ENCODE assay signal across 8 cellular contexts in the genomic region with DNA sequence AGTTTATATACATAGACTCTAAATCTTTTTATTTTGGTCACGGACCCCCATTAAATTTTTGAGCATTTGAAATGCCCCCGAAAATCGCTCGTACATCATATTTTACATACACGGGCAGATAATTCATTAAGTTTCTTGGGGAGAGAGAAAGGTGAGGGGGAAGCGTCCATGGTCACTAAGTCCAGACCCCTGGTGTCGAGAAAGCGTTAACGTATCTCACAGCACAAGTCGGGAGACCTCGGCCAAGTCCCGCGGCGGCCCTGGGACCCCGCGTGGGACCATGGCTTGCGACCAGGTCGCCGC. TPM values are rescaled to one million over a fixed set of nuclear protein-coding genes. Genes with fewer than 3 reads are reported as not detected.
DNase-seq lines count a peak whose midpoint lies in the region; ATAC-seq and TF ChIP-seq lines count a peak whose summit lies in the region.

No MANE protein-coding gene starts in this region.

- peaks cover 10% of the 10 kb centered on the region for H3K36me3 Mint-ChIP-seq in CD8-positive, alpha-beta T cell

- H3K9me3 Mint-ChIP-seq in CD8-positive, alpha-beta T cell: no peaks in the 10 kb centered on the region

- peaks cover 50% of the 10 kb centered on the region for H3K4me1 Mint-ChIP-seq in CD8-positive, alpha-beta T cell (ENCODE audit: low read depth)

- H3K27ac Mint-ChIP-seq in CD8-positive, alpha-beta T cell: peak overlapping the region; percentile 98

- peak overlapping the region; percentile 91 for H2AFZ ChIP-seq in MM.1S (ENCODE audit: low read length)
- H2AFZ ChIP-seq in neuron (ENCODE audit: low read depth, low read length): peak overlapping the region; percentile 51

- no peaks in the 10 kb centered on the region for H3K36me3 ChIP-seq in CD8-positive, alpha-beta T cell (ENCODE audit: insufficient read depth, low read length)
- H3K36me3 ChIP-seq in MM.1S (replicated peaks; ENCODE audit: insufficient read depth, low read length) (no peaks in the 10 kb centered on the region), ectodermal cell (ENCODE audit: control insufficient read depth, insufficient read depth, low read length) (no peaks in the 10 kb centered on the region), neuron (ENCODE audit: insufficient read depth, low read length) (no peaks in the 10 kb centered on the region)

- H3K79me2 ChIP-seq in MM.1S (ENCODE audit: low read length): peaks cover 51% of the 10 kb centered on the region

- no peaks in the 10 kb centered on the region for H3K9me3 ChIP-seq in CD8-positive, alpha-beta T cell (ENCODE audit: low read length)
- no peaks in the 10 kb centered on the region for H3K9me3 ChIP-seq in MM.1S (replicated peaks; ENCODE audit: insufficient read depth, low read length)
- no peaks in the 10 kb centered on the region for H3K9me3 ChIP-seq in ectodermal cell (ENCODE audit: control insufficient read depth, low read length)
- no peaks in the 10 kb centered on the region for H3K9me3 ChIP-seq in neuron (ENCODE audit: low read length)

- no peaks in the 10 kb centered on the region for H4K20me1 ChIP-seq in MM.1S (ENCODE audit: insufficient read depth, low read length)

- POLR2A ChIA-PET in CD8-positive, alpha-beta T cell (lab: Charles Lee): interaction anchor here (1.0 to 2.7 kb wide), 5 partner anchors 47 to 436 kb away, joined by 3 to 15 read pairs (median 8); partner anchors contain the start of genes HSDL2, KIAA1958, SUSD1 and UGCG

- H3K4me2 ChIP-seq in MM.1S (ENCODE audit: low read depth, low read length): peak overlapping the region; percentile 72

- H3K27me3 ChIP-seq in CD8-positive, alpha-beta T cell (ENCODE audit: insufficient read depth, low read length): no peaks in the 10 kb centered on the region
- H3K27me3 ChIP-seq in MM.1S (replicated peaks; ENCODE audit: insufficient read depth, low read length) (no peaks in the 10 kb centered on the region), ectodermal cell (ENCODE audit: control insufficient read depth, insufficient read depth, low read length, poor library complexity, severe bottlenecking) (no peaks in the 10 kb centered on the region), neuron (ENCODE audit: insufficient read depth, low read length) (no peaks in the 10 kb centered on the region)

- no peaks in the 10 kb centered on the region for H3K27me3 Mint-ChIP-seq in CD8-positive, alpha-beta T cell (ENCODE audit: low read depth)

- peak overlapping the region; percentile 91 for H3K4me3 ChIP-seq in CD8-positive, alpha-beta T cell (ENCODE audit: low read depth, low read length)
- H3K4me3 ChIP-seq in MM.1S (ENCODE audit: low read length) (peak overlapping the region; percentile 80), ectodermal cell (ENCODE audit: insufficient read depth, low read depth, low read length) (peak overlapping the region; percentile 80), neuron (ENCODE audit: low read length) (peak overlapping the region; percentile 99)

- peak overlapping the region; percentile 88 for H3K27ac ChIP-seq in CD8-positive, alpha-beta T cell (ENCODE audit: low read depth, low read length)
- H3K27ac ChIP-seq in MM.1S (ENCODE audit: low read length): peak overlapping the region; percentile 81; the same call in 1 of the 2 replicates
- H3K27ac ChIP-seq in ectodermal cell (ENCODE audit: insufficient read depth, low read depth, low read length, poor library complexity, severe bottlenecking): peak overlapping the region; percentile 94

- CTCF ChIA-PET in CD8-positive, alpha-beta T cell (lab: Charles Lee): interaction anchor here (0.5 to 1.8 kb wide), 2 partner anchors 239 to 667 kb away, joined by 4 to 5 read pairs; no protein-coding TSS in a partner anchor

- peaks cover 36% of the 10 kb centered on the region for H3K4me1 ChIP-seq in CD8-positive, alpha-beta T cell (ENCODE audit: insufficient read depth, low read length)
- peaks cover 9% of the 10 kb centered on the region for H3K4me1 ChIP-seq in MM.1S (ENCODE audit: low read length)
- H3K4me1 ChIP-seq in ectodermal cell (ENCODE audit: control insufficient read depth, insufficient read depth, low read length): no peaks in the 10 kb centered on the region
- H3K4me1 ChIP-seq in neuron (ENCODE audit: insufficient read depth, low read length): peaks cover 16% of the 10 kb centered on the region

- DNase-seq in CD8-positive, alpha-beta T cell: no peak
- no peak for DNase-seq in MM.1S
- no peak for DNase-seq in GM19238 (ENCODE audit: insufficient read length, low spot score)

- WGBS in ectodermal cell, 2 experiments: 0% methylated on average over 15 to 19 of the region's 19 CpGs

- no peak for TF ChIP-seq CTCF in CD8-positive, alpha-beta T cell (IDR thresholded peaks at IDR 0.05)
- TF ChIP-seq CTCF in MM.1S (IDR thresholded peaks at IDR 0.05; ENCODE audit: low read length): no peak

- peak overlapping the region; percentile 86 for H3K9ac ChIP-seq in MM.1S (ENCODE audit: low read length)

- ATAC-seq in CD8-positive, alpha-beta T cell: no peak
- ATAC-seq in HG03095 (IDR thresholded peaks at IDR 0.05; ENCODE audit: unreplicated experiment) (no peak), HG03354 (IDR thresholded peaks at IDR 0.05; ENCODE audit: poor library complexity, severe bottlenecking, unreplicated experiment) (no peak), HG03175 (IDR thresholded peaks at IDR 0.05; ENCODE audit: unreplicated experiment) (no peak)

- no peaks in the 10 kb centered on the region for H3K9me2 ChIP-seq in MM.1S (replicated peaks; ENCODE audit: insufficient read depth, low read length)

- intact Hi-C loops in CD8-positive, alpha-beta T cell (cut with DNase I, micrococcal nuclease): loop anchor here (2.0 to 10.0 kb wide), 14 partner anchors 18 to 1010 kb away; partner anchors contain the start of genes KIAA1958 (in 2 of the 2), DNAJC25 (in 1 of the 2), FKBP15 (in 1 of the 2) and GNG10 (in 1 of the 2)

- H3F3A ChIP-seq in MM.1S (ENCODE audit: insufficient read depth, low read length): peaks cover 17% of the 10 kb centered on the region

- H3K4me3 Mint-ChIP-seq in CD8-positive, alpha-beta T cell: peak overlapping the region; percentile 98

RNA-seq across cellular contexts. Expression of gene PTBP3, which starts 0.8 kb away (rescaled TPM):
- 100 to 1,000 TPM in 1 of 2 experiments, 10 to 100 TPM in 1; 96.8 to 112 TPM for total RNA-seq in CD8-positive, alpha-beta T cell
- 38.3 TPM for polyA plus RNA-seq in ectodermal cell (2013, experiment 1 of 4)
- polyA plus RNA-seq in ectodermal cell (2013, experiment 2 of 4): 44.8 TPM
- 38.3 TPM for polyA plus RNA-seq in ectodermal cell (2013, experiment 3 of 4)
- 41.4 TPM for polyA plus RNA-seq in ectodermal cell (2013, experiment 4 of 4)

RNA-seq across cellular contexts. Expression of gene HSDL2, which starts 47.3 kb away (rescaled TPM):
- 1 to 10 TPM; 3.0 to 4.0 TPM for total RNA-seq in CD8-positive, alpha-beta T cell
- polyA plus RNA-seq in ectodermal cell (2013, experiment 1 of 4): 18.8 TPM
- 15.0 TPM for polyA plus RNA-seq in ectodermal cell (2013, experiment 2 of 4)
- polyA plus RNA-seq in ectodermal cell (2013, experiment 3 of 4): 17.1 TPM
- 21.1 TPM for polyA plus RNA-seq in ectodermal cell (2013, experiment 4 of 4)
